In genomic region chr11:34830648-34831047, GRCh38 we compare ENCODE assay signal across 16 cellular contexts.
A peak's percentile ranks its signal among the peaks of the same experiment; 100 is the strongest.
DNase-seq lines count a peak whose midpoint lies in the region; ATAC-seq and TF ChIP-seq lines count a peak whose summit lies in the region.
"Had no signal": no experiment of that assay in that cellular context is flagged by ENCODE, and none has a peak within 500 bp of the region (broad histone marks: within the 10 kb centered on the region; RNA-seq: fewer than 3 reads in every experiment).

No MANE protein-coding gene starts in this region.

- CTCF ChIA-PET in HCT116 (lab: Charles Lee) = interaction anchor here (0.9 kb wide), 1 partner anchor 10 kb away, joined by 4 read pairs; no protein-coding TSS in a partner anchor

- intact Hi-C loops in HCT116 (cut with micrococcal nuclease) (no loop called here), adrenal gland (cut with DNase I) (no loop called here), left ventricle myocardium inferior (cut with micrococcal nuclease) (no loop called here)

- TF ChIP-seq CTCF in HCT116 (IDR thresholded peaks at IDR 0.05 in 2 of 3, conservative IDR thresholded peaks at IDR 0.05 in 1 of 3; ENCODE audit: borderline replicate concordance in 1 of 3, insufficient read depth in 1 of 3, low read depth in 2 of 3, low read length in 2 of 3) (no peak), adrenal gland (IDR thresholded peaks at IDR 0.05) (no peak), left ventricle myocardium inferior (IDR thresholded peaks at IDR 0.05; ENCODE audit: borderline replicate concordance) (no peak)

- no peak overlapping the region for H3K27ac ChIP-seq in HCT116 (ENCODE audit: low read depth, low read length)
- H3K27ac ChIP-seq in adrenal gland = no peak overlapping the region
- no peak overlapping the region for H3K27ac ChIP-seq in left ventricle myocardium inferior (replicated peaks)
- H3K27ac ChIP-seq: epithelial cell of prostate had no signal

- ATAC-seq in HCT116 (no peak), GM21423 (IDR thresholded peaks at IDR 0.05; ENCODE audit: unreplicated experiment) (no peak), HG03521 (IDR thresholded peaks at IDR 0.05; ENCODE audit: unreplicated experiment) (no peak)
- ATAC-seq: activated naive CD8-positive, alpha-beta T cell treated with anti-CD3 and anti-CD28 coated beads, Interleukin-2, amount 50 U/mL, for 24 hours; activated T-cell treated with anti-CD3 and anti-CD28 coated beads, Interleukin-2, amount 50 U/mL, for 4 hours had no signal

- BruUV-seq in HCT116 (replicated peaks; lab: Mats Ljungman, UMichigan) = no TSS peak

- H3K4me3 ChIP-seq in HCT116 (replicated peaks in 1 of 2; ENCODE audit: low read depth in 1 of 2, low read length in 2 of 2) = no peak overlapping the region
- H3K4me3 ChIP-seq in adrenal gland = no peak overlapping the region
- H3K4me3 ChIP-seq in left ventricle myocardium inferior = no peak overlapping the region

- TF ChIP-seq POLR2A in HCT116 (IDR thresholded peaks at IDR 0.05; ENCODE audit: borderline replicate concordance, extremely low read depth, insufficient read depth, insufficient read length) (no peak), adrenal gland (IDR thresholded peaks at IDR 0.05) (no peak)

- RAD21 ChIA-PET in HCT116 (lab: Charles Lee; ENCODE audit: low non-redundant PET in 1 of 2, low total read pairs in 2 of 2, uncharacterized antibody in 2 of 2, unreplicated experiment in 2 of 2) = no interaction called here

- TF ChIP-seq RAD21 in HCT116 (IDR thresholded peaks at IDR 0.05; ENCODE audit: low read depth) = no peak

- no peaks in the 10 kb centered on the region for H3K79me2 ChIP-seq in HCT116 (ENCODE audit: insufficient read depth, low read length)

- H3K36me3 ChIP-seq in HCT116 (ENCODE audit: control insufficient read depth in 1 of 2, insufficient read depth in 2 of 2, low read length in 2 of 2) (no peaks in the 10 kb centered on the region), adrenal gland (replicated peaks in 1 of 2) (no peaks in the 10 kb centered on the region), left ventricle myocardium inferior (no peaks in the 10 kb centered on the region)

- peaks cover 7 to 32% of the 10 kb centered on the region in 2 experiments; a peak in 3 of 4 replicates for H3K4me1 ChIP-seq in HCT116 (ENCODE audit: control insufficient read depth in 1 of 2, insufficient read depth in 2 of 2, low read length in 2 of 2)
- H3K4me1 ChIP-seq in adrenal gland (replicated peaks in 1 of 2) = no peaks in the 10 kb centered on the region
- peaks cover 5% of the 10 kb centered on the region for H3K4me1 ChIP-seq in left ventricle myocardium inferior

- WGBS in adrenal gland, 4 donors = 39 to 65% (median 49%) methylated on average over 6 to 8 of the region's 8 CpGs

- H3K9me3 ChIP-seq in HCT116 (ENCODE audit: control insufficient read depth in 1 of 2, insufficient read depth in 1 of 2, low read depth in 1 of 2, low read length in 2 of 2) = no peaks in the 10 kb centered on the region
- no peaks in the 10 kb centered on the region for H3K9me3 ChIP-seq in adrenal gland (replicated peaks in 1 of 3)
- H3K9me3 ChIP-seq in left ventricle myocardium inferior (replicated peaks) = peaks cover 4% of the 10 kb centered on the region

- H3K27me3 ChIP-seq in HCT116 (ENCODE audit: insufficient read depth, low read length) = no peaks in the 10 kb centered on the region
- no peaks in the 10 kb centered on the region for H3K27me3 ChIP-seq in adrenal gland
- H3K27me3 ChIP-seq in left ventricle myocardium inferior (ENCODE audit: low read depth) = no peaks in the 10 kb centered on the region

- no peaks in the 10 kb centered on the region for H3K9me2 ChIP-seq in HCT116 (ENCODE audit: insufficient read depth)

- DNase-seq in A172 (ENCODE audit: low spot score) (peak; percentile 27), HCT116 (ENCODE audit: low read depth, low spot score) (no peak), adrenal gland (peak in 6 of 7 donors; percentile 42 to 69 (median 50)), left ventricle myocardium inferior (peak; percentile 55), HT-29 (ENCODE audit: low spot score) (no peak), T1000 (lab: John Stamatoyannopoulos, UW) (no peak)
- DNase-seq: activated naive CD8-positive, alpha-beta T cell treated with anti-CD3 and anti-CD28 coated beads, Interleukin-2, amount 50 U/mL, for 24 hours; activated T-cell treated with anti-CD3 and anti-CD28 coated beads, Interleukin-2, amount 50 U/mL, for 4 hours; Calu3; H9; hypothalamus; KBM-7; stimulated activated CD4-positive, alpha-beta T cell treated with anti-CD3 and anti-CD28 coated beads, Interleukin-4, amount 100 ng/mL, for 24 hours had no signal

- no peak overlapping the region for H2AFZ ChIP-seq in HCT116 (ENCODE audit: low read depth, low read length, poor library complexity, severe bottlenecking)

- H3K4me2 ChIP-seq in HCT116 (ENCODE audit: low read length) = 0 out of 2 replicates have a peak overlapping the region, but pooled peaks have one; percentile 34

- no peaks in the 10 kb centered on the region for H4K20me1 ChIP-seq in HCT116 (ENCODE audit: insufficient read depth)

- POLR2A ChIA-PET in HCT116 (lab: Charles Lee) = no interaction called here

- no peak overlapping the region for H3K9ac ChIP-seq in HCT116 (ENCODE audit: low read length)

TF ChIP-seq in HCT116, 20 proteins besides CTCF, POLR2A, EP300 and RAD21:
- TF ChIP-seq, protein P1, sequence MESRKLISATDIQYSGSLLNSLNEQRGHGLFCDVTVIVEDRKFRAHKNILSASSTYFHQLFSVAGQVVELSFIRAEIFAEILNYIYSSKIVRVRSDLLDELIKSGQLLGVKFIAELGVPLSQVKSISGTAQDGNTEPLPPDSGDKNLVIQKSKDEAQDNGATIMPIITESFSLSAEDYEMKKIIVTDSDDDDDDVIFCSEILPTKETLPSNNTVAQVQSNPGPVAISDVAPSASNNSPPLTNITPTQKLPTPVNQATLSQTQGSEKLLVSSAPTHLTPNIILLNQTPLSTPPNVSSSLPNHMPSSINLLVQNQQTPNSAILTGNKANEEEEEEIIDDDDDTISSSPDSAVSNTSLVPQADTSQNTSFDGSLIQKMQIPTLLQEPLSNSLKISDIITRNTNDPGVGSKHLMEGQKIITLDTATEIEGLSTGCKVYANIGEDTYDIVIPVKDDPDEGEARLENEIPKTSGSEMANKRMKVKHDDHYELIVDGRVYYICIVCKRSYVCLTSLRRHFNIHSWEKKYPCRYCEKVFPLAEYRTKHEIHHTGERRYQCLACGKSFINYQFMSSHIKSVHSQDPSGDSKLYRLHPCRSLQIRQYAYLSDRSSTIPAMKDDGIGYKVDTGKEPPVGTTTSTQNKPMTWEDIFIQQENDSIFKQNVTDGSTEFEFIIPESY (IDR thresholded peaks at IDR 0.05; ENCODE audit: extremely low read depth, insufficient replicate concordance, low read length) = no peak
- TF ChIP-seq ZFX (IDR thresholded peaks at IDR 0.05) (no peak), ELF1 (IDR thresholded peaks at IDR 0.05; ENCODE audit: borderline replicate concordance, low read depth) (no peak), SIN3A (IDR thresholded peaks at IDR 0.05; ENCODE audit: low read depth) (no peak), JUND (IDR thresholded peaks at IDR 0.05) (no peak), CEBPB (IDR thresholded peaks at IDR 0.05; ENCODE audit: low read depth) (no peak), FOSL1 (IDR thresholded peaks at IDR 0.05; ENCODE audit: low read depth) (no peak), POLR2AphosphoS5 (IDR thresholded peaks at IDR 0.05; ENCODE audit: low read depth, low read length) (no peak), TCF7L2 (IDR thresholded peaks at IDR 0.05; ENCODE audit: borderline replicate concordance, extremely low read depth, insufficient read depth, insufficient read length) (no peak), SP1 (IDR thresholded peaks at IDR 0.05; ENCODE audit: low read depth) (no peak)
- TF ChIP-seq, protein P2, sequence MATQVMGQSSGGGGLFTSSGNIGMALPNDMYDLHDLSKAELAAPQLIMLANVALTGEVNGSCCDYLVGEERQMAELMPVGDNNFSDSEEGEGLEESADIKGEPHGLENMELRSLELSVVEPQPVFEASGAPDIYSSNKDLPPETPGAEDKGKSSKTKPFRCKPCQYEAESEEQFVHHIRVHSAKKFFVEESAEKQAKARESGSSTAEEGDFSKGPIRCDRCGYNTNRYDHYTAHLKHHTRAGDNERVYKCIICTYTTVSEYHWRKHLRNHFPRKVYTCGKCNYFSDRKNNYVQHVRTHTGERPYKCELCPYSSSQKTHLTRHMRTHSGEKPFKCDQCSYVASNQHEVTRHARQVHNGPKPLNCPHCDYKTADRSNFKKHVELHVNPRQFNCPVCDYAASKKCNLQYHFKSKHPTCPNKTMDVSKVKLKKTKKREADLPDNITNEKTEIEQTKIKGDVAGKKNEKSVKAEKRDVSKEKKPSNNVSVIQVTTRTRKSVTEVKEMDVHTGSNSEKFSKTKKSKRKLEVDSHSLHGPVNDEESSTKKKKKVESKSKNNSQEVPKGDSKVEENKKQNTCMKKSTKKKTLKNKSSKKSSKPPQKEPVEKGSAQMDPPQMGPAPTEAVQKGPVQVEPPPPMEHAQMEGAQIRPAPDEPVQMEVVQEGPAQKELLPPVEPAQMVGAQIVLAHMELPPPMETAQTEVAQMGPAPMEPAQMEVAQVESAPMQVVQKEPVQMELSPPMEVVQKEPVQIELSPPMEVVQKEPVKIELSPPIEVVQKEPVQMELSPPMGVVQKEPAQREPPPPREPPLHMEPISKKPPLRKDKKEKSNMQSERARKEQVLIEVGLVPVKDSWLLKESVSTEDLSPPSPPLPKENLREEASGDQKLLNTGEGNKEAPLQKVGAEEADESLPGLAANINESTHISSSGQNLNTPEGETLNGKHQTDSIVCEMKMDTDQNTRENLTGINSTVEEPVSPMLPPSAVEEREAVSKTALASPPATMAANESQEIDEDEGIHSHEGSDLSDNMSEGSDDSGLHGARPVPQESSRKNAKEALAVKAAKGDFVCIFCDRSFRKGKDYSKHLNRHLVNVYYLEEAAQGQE (IDR thresholded peaks at IDR 0.05; ENCODE audit: low read depth) = no peak
- TF ChIP-seq, protein P3, sequence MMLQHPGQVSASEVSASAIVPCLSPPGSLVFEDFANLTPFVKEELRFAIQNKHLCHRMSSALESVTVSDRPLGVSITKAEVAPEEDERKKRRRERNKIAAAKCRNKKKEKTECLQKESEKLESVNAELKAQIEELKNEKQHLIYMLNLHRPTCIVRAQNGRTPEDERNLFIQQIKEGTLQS (IDR thresholded peaks at IDR 0.05) = no peak

Comparison
In these comparisons a context has a peak if more than half of its experiments do, and no peak if none do; other contexts are left out.
1. DNase-seq: peak in A172 (single experiment), adrenal gland (6 of 7) and left ventricle myocardium inferior (single experiment); none in HCT116 (single experiment), HT-29 (single experiment) and T1000 (single experiment).